ENCODE assay signal across 14 cellular contexts in the genomic region with DNA sequence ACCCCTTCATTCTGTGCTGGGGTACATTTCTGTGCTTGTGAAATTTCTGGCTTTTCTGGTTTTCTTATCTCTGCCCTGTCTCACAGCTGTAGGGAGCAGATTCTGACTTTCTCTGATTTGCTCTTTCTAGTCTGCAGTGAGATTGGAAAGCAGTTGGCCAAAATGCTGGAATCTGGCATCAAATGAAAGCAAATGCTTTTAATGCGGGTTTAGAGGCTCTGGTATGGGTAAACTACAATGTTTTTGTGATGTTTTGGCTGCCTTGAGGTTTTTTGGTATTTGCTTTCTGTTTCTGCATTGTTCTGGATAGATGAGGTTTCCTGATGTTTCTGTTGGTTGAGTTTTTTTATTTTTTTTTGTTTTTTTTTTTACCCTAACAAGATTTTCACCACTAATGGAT. TPM values are rescaled to one million over a fixed set of nuclear protein-coding genes. Genes with fewer than 3 reads are reported as not detected.
DNase-seq lines count a peak whose midpoint lies in the region; ATAC-seq, FAIRE-seq and TF ChIP-seq lines count a peak whose summit lies in the region.
"Had no signal": no experiment of that assay in that cellular context is flagged by ENCODE, and none has a peak within 500 bp of the region (broad histone marks: within the 10 kb centered on the region; RNA-seq: fewer than 3 reads in every experiment).

No MANE protein-coding gene starts in this region.

- H3K4me2 ChIP-seq in smooth muscle cell = peak overlapping the region; percentile 75

- no peak for TF ChIP-seq CTCF in smooth muscle cell (IDR thresholded peaks at IDR 0.05; ENCODE audit: borderline replicate concordance, insufficient read depth, poor library complexity, severe bottlenecking)

- H3K36me3 ChIP-seq in SJSA1 (no peaks in the 10 kb centered on the region), smooth muscle cell (ENCODE audit: low read depth) (no peaks in the 10 kb centered on the region)

- peaks cover 2 to 10% of the 10 kb centered on the region in 2 donors for H3K36me3 Mint-ChIP-seq in activated T-cell treated with anti-CD3 and anti-CD28 coated beads, Interleukin-2, amount 50 U/mL, for 72 hours (ENCODE audit: insufficient read depth in 2 of 2)

- no peak for ATAC-seq in activated T-cell treated with anti-CD3 and anti-CD28 coated beads, Interleukin-2, amount 50 U/mL, for 72 hours (replicated peaks in 1 of 2)
- ATAC-seq: body of pancreas had no signal

- DNase-seq in activated T-cell treated with anti-CD3 and anti-CD28 coated beads, Interleukin-2, amount 50 U/mL, for 72 hours = no peak
- DNase-seq in activated T-cell treated with anti-CD3 and anti-CD28 coated beads, Interleukin-2, amount 50 U/mL, for 1 hour = no peak
- DNase-seq in SJSA1 (ENCODE audit: low read depth in 1 of 2, low spot score in 2 of 2) = peak in 1 of 2 experiments; percentile 64
- DNase-seq in smooth muscle cell (lab: John Stamatoyannopoulos, UW; ENCODE audit: unreplicated experiment) = no peak
- no peak for DNase-seq in NCI-H774 (lab: John Stamatoyannopoulos, UW)
- DNase-seq in SW480 (ENCODE audit: low spot score) = no peak
- DNase-seq in globus pallidus (ENCODE audit: low spot score) = no peak
- DNase-seq: activated CD4-positive, alpha-beta T cell treated with anti-CD3 and anti-CD28 coated beads for 4 hours; body of pancreas; immature natural killer cell; nephron progenitor cell; SIG-M5; stimulated activated naive CD4-positive, alpha-beta T cell treated with Interleukin-2 at 50 U/mL for 16 hours had no signal

- peak overlapping the region; percentile 61 to 63 for H3K4me3 Mint-ChIP-seq in activated T-cell treated with anti-CD3 and anti-CD28 coated beads, Interleukin-2, amount 50 U/mL, for 72 hours
- H3K4me3 Mint-ChIP-seq: immature natural killer cell, nephron progenitor cell had no signal

- H3K79me2 ChIP-seq in smooth muscle cell (ENCODE audit: low read depth) = no peaks in the 10 kb centered on the region

- H3K9ac ChIP-seq in smooth muscle cell (ENCODE audit: low read depth) = no peak overlapping the region

- no peak overlapping the region for H3K4me3 ChIP-seq in SJSA1
- H3K4me3 ChIP-seq in smooth muscle cell = no peak overlapping the region
- H3K4me3 ChIP-seq: body of pancreas had no signal

- H3K27ac ChIP-seq in SJSA1 (0 out of 2 replicates have a peak overlapping the region, but pooled peaks have one; percentile 28), smooth muscle cell (ENCODE audit: low read depth) (peak overlapping the region; percentile 69)
- H3K27ac ChIP-seq: body of pancreas had no signal

- H3F3A ChIP-seq in smooth muscle cell (ENCODE audit: low read depth) = peaks cover 7% of the 10 kb centered on the region

- peaks cover 25% of the 10 kb centered on the region for H3K4me1 Mint-ChIP-seq in activated T-cell treated with anti-CD3 and anti-CD28 coated beads, Interleukin-2, amount 50 U/mL, for 72 hours (ENCODE audit: low read depth)
- H3K4me1 Mint-ChIP-seq: immature natural killer cell had no signal

- H3K27me3 Mint-ChIP-seq in activated T-cell treated with anti-CD3 and anti-CD28 coated beads, Interleukin-2, amount 50 U/mL, for 72 hours (ENCODE audit: low read depth) = peaks cover 20% of the 10 kb centered on the region

- peaks cover 0 to 2% of the 10 kb centered on the region in 2 donors for H3K9me3 Mint-ChIP-seq in activated T-cell treated with anti-CD3 and anti-CD28 coated beads, Interleukin-2, amount 50 U/mL, for 72 hours

- peak; percentile 93 for FAIRE-seq in endometrium (lab: Jason Lieb, UNC)

- no peaks in the 10 kb centered on the region for H4K20me1 ChIP-seq in smooth muscle cell (ENCODE audit: low read depth)

- 28% methylated on average over 1 of the region's 1 CpG for WGBS in smooth muscle cell (ENCODE audit: low lambda C conversion rate)

- H2AFZ ChIP-seq in smooth muscle cell (ENCODE audit: low read depth) = peak overlapping the region; percentile 77

- peak overlapping the region; percentile 75 for H3K27ac Mint-ChIP-seq in activated T-cell treated with anti-CD3 and anti-CD28 coated beads, Interleukin-2, amount 50 U/mL, for 72 hours
- H3K27ac Mint-ChIP-seq: immature natural killer cell, nephron progenitor cell had no signal

- H3K27me3 ChIP-seq in SJSA1 (replicated peaks) (no peaks in the 10 kb centered on the region), smooth muscle cell (ENCODE audit: low read depth) (no peaks in the 10 kb centered on the region)
- H3K27me3 ChIP-seq: body of pancreas had no signal

- H3K4me1 ChIP-seq in SJSA1 (replicated peaks) = peaks cover 10% of the 10 kb centered on the region
- peaks cover 5% of the 10 kb centered on the region for H3K4me1 ChIP-seq in smooth muscle cell (ENCODE audit: low read depth)
- H3K4me1 ChIP-seq: body of pancreas had no signal

- H3K9me3 ChIP-seq in SJSA1 (replicated peaks) (no peaks in the 10 kb centered on the region), smooth muscle cell (replicated peaks; ENCODE audit: low read depth) (no peaks in the 10 kb centered on the region)
- H3K9me3 ChIP-seq: body of pancreas had no signal

RNA-seq across cellular contexts. Expression of a gene that starts 23.8 kb away (rescaled TPM):
- total RNA-seq in activated T-cell treated with anti-CD3 and anti-CD28 coated beads, Interleukin-2, amount 50 U/mL, for 72 hours = 10 to 100 TPM; 24.1 to 33.9 TPM
- 16.0 and 34.8 TPM in 2 replicates for total RNA-seq in SJSA1 (2014; rRNA removed; shearing (Covaris generic))
- 44.0 and 52.1 TPM in 2 replicates for total RNA-seq in smooth muscle cell
- polyA plus RNA-seq in smooth muscle cell = 40.9 and 46.5 TPM in 2 replicates
